ENCODE assay signal across 20 cellular contexts in genomic region chr1:244234009-244234643, GRCh38.
DNase-seq lines count a peak whose midpoint lies in the region; ATAC-seq and TF ChIP-seq lines count a peak whose summit lies in the region.
"Had no signal": no experiment of that assay in that cellular context is flagged by ENCODE, and none has a peak within 500 bp of the region (broad histone marks: within the 10 kb centered on the region; RNA-seq: fewer than 3 reads in every experiment).

No MANE protein-coding gene starts in this region.

- CTCF ChIA-PET in HEK293T (lab: Yijun Ruan, JAX), result interaction anchor here (0.5 kb wide), 1 partner anchor 112 kb away, joined by 3 read pairs; no protein-coding TSS in a partner anchor

- H3K36me3 Mint-ChIP-seq in dendritic cell treated with granulocyte-macrophage colony-stimulating factor and Interleukin-4, amounts not matched to agents 40 ng/mL and 50 ng/mL, for 4 days (ENCODE audit: low read depth), result no peaks in the 10 kb centered on the region
- H3K36me3 Mint-ChIP-seq in nephron progenitor cell (ENCODE audit: low read depth) (no peaks in the 10 kb centered on the region), chondrocyte (ENCODE audit: low read depth) (no peaks in the 10 kb centered on the region)
- H3K36me3 Mint-ChIP-seq: stimulated activated memory B cell treated with anti-CD40 and anti-IgM and Interleukin-4, amounts not matched to agents 10 μg/mL and 1 μg/mL and 100 μg/mL, for 72 hours had no signal

- ATAC-seq in HG03280 (IDR thresholded peaks at IDR 0.05; ENCODE audit: unreplicated experiment), result no peak
- ATAC-seq: Right ventricle myocardium inferior; stimulated activated memory B cell treated with anti-CD40 and anti-IgM and Interleukin-4, amounts not matched to agents 10 μg/mL and 1 μg/mL and 100 μg/mL, for 72 hours had no signal

- intact Hi-C loops in dendritic cell treated with granulocyte-macrophage colony-stimulating factor and Interleukin-4, amounts not matched to agents 40 ng/mL and 50 ng/mL, for 4 days (cut with micrococcal nuclease), result no loop called here

- in situ Hi-C loops in KBM-7 (cut with MboI; ENCODE audit: low pct_unique_long_range_greater_than_20kb, low sequenced_read_pairs), result no loop called here

- H3K27ac Mint-ChIP-seq in dendritic cell treated with granulocyte-macrophage colony-stimulating factor and Interleukin-4, amounts not matched to agents 40 ng/mL and 50 ng/mL, for 4 days, result peak overlapping the region; percentile 25
- H3K27ac Mint-ChIP-seq in nephron progenitor cell, result peak overlapping the region; percentile 4
- no peak overlapping the region for H3K27ac Mint-ChIP-seq in chondrocyte (ENCODE audit: unreplicated experiment)
- H3K27ac Mint-ChIP-seq: activated CD4-positive, alpha-beta T cell treated with anti-CD3 and anti-CD28 coated beads, Interleukin-2, amount 10 ng/mL, durations not matched to agents 7 days and 5 days; stimulated activated memory B cell treated with anti-CD40 and anti-IgM and Interleukin-4, amounts not matched to agents 10 μg/mL and 1 μg/mL and 100 μg/mL, for 72 hours had no signal

- TF ChIP-seq CTCF in nephron progenitor cell (IDR thresholded peaks at IDR 0.05), result no peak
- no peak for TF ChIP-seq CTCF in chondrocyte (IDR thresholded peaks at IDR 0.05)

- no peaks in the 10 kb centered on the region for H3K9me3 Mint-ChIP-seq in dendritic cell treated with granulocyte-macrophage colony-stimulating factor and Interleukin-4, amounts not matched to agents 40 ng/mL and 50 ng/mL, for 4 days
- H3K9me3 Mint-ChIP-seq in nephron progenitor cell (no peaks in the 10 kb centered on the region), chondrocyte (ENCODE audit: low read depth) (peaks cover 4% of the 10 kb centered on the region)
- H3K9me3 Mint-ChIP-seq: activated CD4-positive, alpha-beta T cell treated with anti-CD3 and anti-CD28 coated beads, Interleukin-2, amount 10 ng/mL, durations not matched to agents 7 days and 5 days; nephron; stimulated activated memory B cell treated with anti-CD40 and anti-IgM and Interleukin-4, amounts not matched to agents 10 μg/mL and 1 μg/mL and 100 μg/mL, for 72 hours had no signal

- peak; percentile 71 for DNase-seq in NCI-H82 (lab: John Stamatoyannopoulos, UW)
- no peak for DNase-seq in NCI-H82 treated with DMSO at 0.1 percent for 48 hours (lab: John Stamatoyannopoulos, UW; ENCODE audit: unreplicated experiment)
- peak; percentile 41 for DNase-seq in KBM-7
- DNase-seq in nephron progenitor cell, result peak; percentile 41
- no peak for DNase-seq in HEK293T (ENCODE audit: extremely low spot score)
- DNase-seq in chondrocyte (ENCODE audit: low spot score), result no peak
- DNase-seq: activated CD4-positive, alpha-beta T cell treated with anti-CD3 and anti-CD28 coated beads, Interleukin-2, amount 10 ng/mL, durations not matched to agents 7 days and 5 days; amygdala; dorsolateral prefrontal cortex; foreskin fibroblast; hippocampal formation; kidney; NCI-H2081 treated with DMSO at 0.1 percent for 48 hours; OCI-M1; stimulated activated CD4-positive, alpha-beta T cell treated with anti-CD3 and anti-CD28 coated beads, Interleukin-1b, Interleukin-23, amount 100 ng/mL, for 48 hours had no signal

- peaks cover 4% of the 10 kb centered on the region for H3K27me3 Mint-ChIP-seq in dendritic cell treated with granulocyte-macrophage colony-stimulating factor and Interleukin-4, amounts not matched to agents 40 ng/mL and 50 ng/mL, for 4 days
- peaks cover 20% of the 10 kb centered on the region for H3K27me3 Mint-ChIP-seq in nephron progenitor cell (ENCODE audit: low read depth, poor library complexity)
- H3K27me3 Mint-ChIP-seq in chondrocyte (ENCODE audit: low read depth), result no peaks in the 10 kb centered on the region
- H3K27me3 Mint-ChIP-seq: activated CD4-positive, alpha-beta T cell treated with anti-CD3 and anti-CD28 coated beads, Interleukin-2, amount 10 ng/mL, durations not matched to agents 7 days and 5 days had no signal

- H3K4me1 Mint-ChIP-seq in dendritic cell treated with granulocyte-macrophage colony-stimulating factor and Interleukin-4, amounts not matched to agents 40 ng/mL and 50 ng/mL, for 4 days (ENCODE audit: low read depth), result peaks cover 40% of the 10 kb centered on the region
- peaks cover 35% of the 10 kb centered on the region for H3K4me1 Mint-ChIP-seq in nephron progenitor cell
- peaks cover 21% of the 10 kb centered on the region for H3K4me1 Mint-ChIP-seq in chondrocyte (ENCODE audit: low read depth)

- POLR2A ChIA-PET in HEK293T (lab: Yijun Ruan, JAX), result no interaction called here

- H3K4me3 Mint-ChIP-seq in dendritic cell treated with granulocyte-macrophage colony-stimulating factor and Interleukin-4, amounts not matched to agents 40 ng/mL and 50 ng/mL, for 4 days, result no peak overlapping the region
- H3K4me3 Mint-ChIP-seq in nephron progenitor cell (peak overlapping the region; percentile 18), chondrocyte (ENCODE audit: unreplicated experiment) (no peak overlapping the region)
- H3K4me3 Mint-ChIP-seq: activated CD4-positive, alpha-beta T cell treated with anti-CD3 and anti-CD28 coated beads, Interleukin-2, amount 10 ng/mL, durations not matched to agents 7 days and 5 days; stimulated activated memory B cell treated with anti-CD40 and anti-IgM and Interleukin-4, amounts not matched to agents 10 μg/mL and 1 μg/mL and 100 μg/mL, for 72 hours had no signal

TF ChIP-seq in HEK293T, 16 proteins besides CTCF, POLR2A, EP300 and RAD21:
- TF ChIP-seq ELF4 (IDR thresholded peaks at IDR 0.05) (no peak), PKNOX1 (IDR thresholded peaks at IDR 0.05) (no peak), L3MBTL2 (conservative IDR thresholded peaks at IDR 0.05) (no peak), ARNT (IDR thresholded peaks at IDR 0.05) (no peak), LEF1 (IDR thresholded peaks at IDR 0.05; ENCODE audit: borderline replicate concordance) (no peak), FOXA1 (IDR thresholded peaks at IDR 0.05) (no peak)
TF ChIP-seq in HEK293T: peak in this region for 0.

Comparison
In these comparisons a context has a peak if more than half of its experiments do, and no peak if none do; other contexts are left out.
1. DNase-seq: peak in NCI-H82 (single experiment), KBM-7 (single experiment) and nephron progenitor cell (single experiment); none in NCI-H82 treated with DMSO at 0.1 percent for 48 hours (single experiment), HEK293T (single experiment) and chondrocyte (single experiment).